In the genomic region with DNA sequence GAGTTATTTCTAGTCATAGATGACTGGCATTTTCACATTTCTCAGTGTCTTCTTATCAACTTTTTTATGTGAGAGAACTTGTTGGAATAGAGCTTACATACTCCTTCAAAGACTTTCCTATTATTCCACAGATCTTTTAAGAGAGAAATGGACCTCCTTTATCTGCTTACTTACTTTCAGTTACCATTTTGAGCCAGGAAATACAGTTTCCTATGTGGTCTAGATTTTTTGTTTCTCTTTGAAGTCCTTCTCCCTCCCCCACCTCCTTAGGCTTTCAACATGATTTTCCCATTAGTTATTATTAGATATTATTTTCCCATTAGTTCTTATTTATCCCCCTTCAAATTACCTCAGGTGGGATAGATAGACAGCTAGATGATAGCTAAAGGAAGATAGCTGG, we compare ENCODE assay signal across 17 cellular contexts.
"Had no signal": no experiment of that assay in that cellular context is flagged by ENCODE, and none has a peak within 500 bp of the region (broad histone marks: within the 10 kb centered on the region; RNA-seq: fewer than 3 reads in every experiment).

No MANE protein-coding gene starts in this region.

- H3K36me3 ChIP-seq: MG63, SJCRH30 had no signal

- H3K27ac ChIP-seq: HL-60, SJCRH30 had no signal

- H3K4me1 ChIP-seq: SJCRH30 had no signal

- H3K27ac Mint-ChIP-seq: IgD-negative memory B cell had no signal

- H3K36me3 Mint-ChIP-seq: IgD-negative memory B cell had no signal

- H3K9me3 Mint-ChIP-seq: IgD-negative memory B cell had no signal

- H3K27me3 ChIP-seq: MG63 had no signal

- ATAC-seq: K562, Panc1, PC-3, Right ventricle myocardium inferior, SK-N-SH treated with all-trans-retinoic acid at 6 μM for 48 hours had no signal

- H3K4me3 ChIP-seq: K562, MG63, SJCRH30 had no signal

- H3K9me3 ChIP-seq: MG63, SJCRH30 had no signal

- DNase-seq: MG63; NCI-H1417 treated with DMSO at 0.1 percent for 48 hours; NCI-H1930; NCI-H2107; NCI-H2227 treated with DMSO at 0.1 percent for 48 hours; NCI-H774; NK-92 treated with Interleukin-12 subunit alpha and Interleukin-12 subunit beta, amount 100 ng/mL, for 24 hours; PC-3; SHP77 treated with DMSO at 0.1 percent for 48 hours; SJCRH30; T-helper 2 cell had no signal
